28 cellular contexts compared by ENCODE assay signal in genomic region chr20:63886921-63887320, GRCh38. TPM values are rescaled to one million over a fixed set of nuclear protein-coding genes. Genes with fewer than 3 reads are reported as not detected.
DNase-seq lines count a peak whose midpoint lies in the region; ATAC-seq, FAIRE-seq and TF ChIP-seq lines count a peak whose summit lies in the region.
"Had no signal": no experiment of that assay in that cellular context is flagged by ENCODE, and none has a peak within 500 bp of the region (broad histone marks: within the 10 kb centered on the region; RNA-seq: fewer than 3 reads in every experiment).

No MANE protein-coding gene starts in this region.

- H4K20me1 ChIP-seq in BLaER1 treated with 17β-estradiol and CSF1 and Interleukin-3, amounts not matched to agents 10 nM and 100 nM: peaks cover 88 to 100% (median 100%) of the 10 kb centered on the region in 11 experiments
- H4K20me1 ChIP-seq in GM23338 (replicated peaks; ENCODE audit: insufficient read depth): peaks cover 11% of the 10 kb centered on the region; the same call in 1 of the 2 replicates

- H2AFZ ChIP-seq in GM23338: no peak overlapping the region

- H3K36me3 ChIP-seq in BLaER1 treated with 17β-estradiol and CSF1 and Interleukin-3, amounts not matched to agents 10 nM and 100 nM: peaks cover 95 to 100% (median 97%) of the 10 kb centered on the region in 11 experiments
- H3K36me3 ChIP-seq in GM23338 (ENCODE audit: insufficient read depth) (peaks cover 11% of the 10 kb centered on the region; the same call in 1 of the 2 replicates), neutrophil (peaks cover 100% of the 10 kb centered on the region)

- H3K27ac Mint-ChIP-seq in GM23338: peak overlapping the region; percentile 77; the same call in 1 of the 2 replicates
- peak overlapping the region; percentile 62 for H3K27ac Mint-ChIP-seq in central memory CD8-positive, alpha-beta T cell (ENCODE audit: low read depth)
- H3K27ac Mint-ChIP-seq: CD8-positive, alpha-beta T cell had no signal

- FAIRE-seq in HTR-8/SVneo (lab: Jason Lieb, UNC): no peak
- FAIRE-seq: A204.1, GM12891, H54, HepG2 had no signal

- H3K9ac ChIP-seq in BLaER1 treated with 17β-estradiol and CSF1 and Interleukin-3, amounts not matched to agents 10 nM and 100 nM: peak overlapping the region in 8 of 11 experiments; percentile 5 to 69 (median 16); a peak in 9 of 22 replicates

- H3F3A ChIP-seq in GM23338 (replicated peaks; ENCODE audit: low read depth): peaks cover 14% of the 10 kb centered on the region; the same call in 1 of the 2 replicates

- no peaks in the 10 kb centered on the region for H3K27me3 ChIP-seq in BLaER1 treated with 17β-estradiol and CSF1 and Interleukin-3, amounts not matched to agents 10 nM and 100 nM
- H3K27me3 ChIP-seq in GM23338 (ENCODE audit: insufficient read depth) (no peaks in the 10 kb centered on the region), neutrophil (no peaks in the 10 kb centered on the region)
- H3K27me3 ChIP-seq: SJSA1 had no signal

- H3K36me3 Mint-ChIP-seq in GM23338 (ENCODE audit: low read depth): peaks cover 59% of the 10 kb centered on the region
- peaks cover 25% of the 10 kb centered on the region for H3K36me3 Mint-ChIP-seq in central memory CD8-positive, alpha-beta T cell (ENCODE audit: insufficient read depth)

- peaks cover 17% of the 10 kb centered on the region for H3K27me3 Mint-ChIP-seq in GM23338 (ENCODE audit: insufficient read depth, low read depth, poor library complexity)
- no peaks in the 10 kb centered on the region for H3K27me3 Mint-ChIP-seq in central memory CD8-positive, alpha-beta T cell

- no peak overlapping the region; the same call in 2 of the 3 replicates for H3K4me3 Mint-ChIP-seq in GM23338
- H3K4me3 Mint-ChIP-seq in central memory CD8-positive, alpha-beta T cell: no peak overlapping the region
- H3K4me3 Mint-ChIP-seq: CD8-positive, alpha-beta T cell had no signal

- no peaks in the 10 kb centered on the region; the same call in 2 of the 3 replicates for H3K4me1 Mint-ChIP-seq in GM23338
- no peaks in the 10 kb centered on the region for H3K4me1 Mint-ChIP-seq in central memory CD8-positive, alpha-beta T cell

- peaks cover 35 to 95% (median 67%) of the 10 kb centered on the region in 10 experiments for H3K4me1 ChIP-seq in BLaER1 treated with 17β-estradiol and CSF1 and Interleukin-3, amounts not matched to agents 10 nM and 100 nM
- H3K4me1 ChIP-seq in GM23338 (ENCODE audit: insufficient read depth) (no peaks in the 10 kb centered on the region), neutrophil (ENCODE audit: control insufficient read depth in 1 of 2, insufficient read depth in 1 of 2, low read depth in 1 of 2, low read length in 1 of 2) (peaks cover 27 to 28% of the 10 kb centered on the region in 2 experiments)
- H3K4me1 ChIP-seq: SJSA1 had no signal

- no peak for DNase-seq in GM23338 (ENCODE audit: low spot score)
- DNase-seq in central memory CD8-positive, alpha-beta T cell (ENCODE audit: low spot score in 2 of 2): no peak
- no peak for DNase-seq in foreskin melanocyte
- no peak for DNase-seq in AG08395 (ENCODE audit: low spot score)
- no peak for DNase-seq in NCI-H1694 treated with DMSO at 0.1 percent for 48 hours (lab: John Stamatoyannopoulos, UW)
- no peak for DNase-seq in HTR-8/SVneo (ENCODE audit: insufficient read length, low spot score)
- DNase-seq: AML-193; C1 segment of cervical spinal cord; CD8-positive, alpha-beta T cell; DMS79 treated with DMSO at 0.1 percent for 48 hours; GF-D8; Karpas-422; NCI-H1105; NCI-H1436 treated with DMSO at 0.1 percent for 48 hours; NCI-H1930; NCI-H2107; NCI-H524 treated with DMSO at 0.1 percent for 48 hours; NCI-H774 had no signal

- TF ChIP-seq CTCF in GM23338 (conservative IDR thresholded peaks at IDR 0.05; ENCODE audit: low read depth in 2 of 2) (no peak), neutrophil (IDR thresholded peaks at IDR 0.05) (no peak)

- peak overlapping the region in 3 of 11 experiments; percentile 7 to 61 (median 23); a peak in 2 of 22 replicates for H3K4me2 ChIP-seq in BLaER1 treated with 17β-estradiol and CSF1 and Interleukin-3, amounts not matched to agents 10 nM and 100 nM
- H3K4me2 ChIP-seq in GM23338: no peak overlapping the region

- H3K9me2 ChIP-seq in GM23338 (ENCODE audit: insufficient read depth): no peaks in the 10 kb centered on the region

- H3K4me3 ChIP-seq in BLaER1 treated with 17β-estradiol and CSF1 and Interleukin-3, amounts not matched to agents 10 nM and 100 nM: no peak overlapping the region
- H3K4me3 ChIP-seq in GM23338: no peak overlapping the region
- no peak overlapping the region for H3K4me3 ChIP-seq in neutrophil (ENCODE audit: low read depth in 1 of 2, low read length in 1 of 2)
- H3K4me3 ChIP-seq: SJSA1 had no signal

- H3K79me2 ChIP-seq in GM23338 (replicated peaks; ENCODE audit: insufficient read depth): peaks cover 8% of the 10 kb centered on the region; the same call in 1 of the 2 replicates

- no peaks in the 10 kb centered on the region for H3K9me3 ChIP-seq in BLaER1 treated with 17β-estradiol and CSF1 and Interleukin-3, amounts not matched to agents 10 nM and 100 nM (replicated peaks in 1 of 11)
- H3K9me3 ChIP-seq in neutrophil: no peaks in the 10 kb centered on the region
- H3K9me3 ChIP-seq: SJSA1 had no signal

- H3K9me3 Mint-ChIP-seq in GM23338: no peaks in the 10 kb centered on the region
- no peaks in the 10 kb centered on the region for H3K9me3 Mint-ChIP-seq in central memory CD8-positive, alpha-beta T cell
- H3K9me3 Mint-ChIP-seq: CD8-positive, alpha-beta T cell had no signal

- H3K27ac ChIP-seq in BLaER1 treated with 17β-estradiol and CSF1 and Interleukin-3, amounts not matched to agents 10 nM and 100 nM: peak overlapping the region in 2 of 11 experiments; percentile 2 to 29; a peak in 3 of 22 replicates
- H3K27ac ChIP-seq in GM23338 (ENCODE audit: low read depth) (no peak overlapping the region; the same call in 1 of the 2 replicates), neutrophil (peak overlapping the region; percentile 29)
- H3K27ac ChIP-seq: SJSA1 had no signal

- no peak for ATAC-seq in GM23338
- ATAC-seq in central memory CD8-positive, alpha-beta T cell (replicated peaks; ENCODE audit: extremely low read depth, poor library complexity, severe bottlenecking): no peak
- ATAC-seq: CD8-positive, alpha-beta T cell; HepG2; Right ventricle myocardium inferior had no signal

TF ChIP-seq in GM23338, 12 proteins besides CTCF, POLR2A, EP300 and RAD21:
- TF ChIP-seq STAT1 (IDR thresholded peaks at IDR 0.05; ENCODE audit: unreplicated experiment): no peak

RNA-seq across cellular contexts. Expression of gene DNAJC5, which starts 8.0 kb away (rescaled TPM):
- total RNA-seq in GM23338 (2014; rRNA removed; shearing (Covaris generic)): 29.5 and 33.5 TPM in 2 replicates
- polyA plus RNA-seq in GM23338 (2016; fragmentation: Nextera tagmentation; extraction: Ambion mirVana): 6.9 and 7.1 TPM in 2 replicates

RNA-seq across cellular contexts. Expression of gene TPD52L2, which starts 21.9 kb away (rescaled TPM):
- 103 and 104 TPM in 2 replicates for total RNA-seq in GM23338 (2014; rRNA removed; shearing (Covaris generic))
- 39.5 and 40.2 TPM in 2 replicates for polyA plus RNA-seq in GM23338 (2016; fragmentation: Nextera tagmentation; extraction: Ambion mirVana)

RNA-seq across cellular contexts. Expression of gene ABHD16B, which starts 25.6 kb away (rescaled TPM):
- not detected in 2 replicates for total RNA-seq in GM23338 (2014; rRNA removed; shearing (Covaris generic))
- polyA plus RNA-seq in GM23338 (2016; fragmentation: Nextera tagmentation; extraction: Ambion mirVana): not detected in 2 replicates
- total RNA-seq: CD8-positive, alpha-beta T cell; HepG2; HT-29; Right ventricle myocardium inferior; SJSA1 had no signal
- polyA plus RNA-seq: AG04450, HepG2 had no signal

RNA-seq across cellular contexts. Expression of gene ZBTB46, which starts 55.9 kb away (rescaled TPM):
- total RNA-seq in GM23338 (2014; rRNA removed; shearing (Covaris generic)): 23.0 and 26.9 TPM in 2 replicates
- polyA plus RNA-seq in GM23338 (2016; fragmentation: Nextera tagmentation; extraction: Ambion mirVana): 3.2 TPM in 2 replicates
- total RNA-seq: CD8-positive, alpha-beta T cell had no signal
